In the genomic region with DNA sequence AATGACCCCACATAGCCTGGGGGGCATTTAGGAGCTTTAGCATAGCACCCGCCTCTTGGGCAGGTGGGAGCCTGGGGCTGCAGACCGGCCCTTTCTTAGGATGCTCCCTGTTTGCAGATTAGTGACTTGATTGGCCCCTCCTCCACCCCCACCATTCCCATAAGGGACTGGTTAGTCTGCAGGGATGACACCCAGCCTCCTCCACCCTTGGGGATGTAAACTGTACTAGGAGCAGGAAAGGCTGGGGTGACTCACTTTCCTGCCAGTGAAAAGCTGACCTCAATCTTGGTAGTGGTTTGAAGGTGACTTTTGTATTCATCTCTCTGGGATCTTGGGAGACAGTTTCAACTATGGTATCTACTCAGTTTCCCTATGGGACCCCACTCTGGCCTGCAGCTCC, we compare ENCODE assay signal across 12 cellular contexts. TPM values are rescaled to one million over a fixed set of nuclear protein-coding genes. Genes with fewer than 3 reads are reported as not detected.
DNase-seq lines count a peak whose midpoint lies in the region; ATAC-seq and TF ChIP-seq lines count a peak whose summit lies in the region.
"Had no signal": no experiment of that assay in that cellular context is flagged by ENCODE, and none has a peak within 500 bp of the region (broad histone marks: within the 10 kb centered on the region; RNA-seq: fewer than 3 reads in every experiment).

No MANE protein-coding gene starts in this region.

- H3K4me3 ChIP-seq in PC-3 (ENCODE audit: low read length), result no peak overlapping the region

- H3K27me3 ChIP-seq in PC-3 (ENCODE audit: low read length), result no peaks in the 10 kb centered on the region

- no peaks in the 10 kb centered on the region for H3K9me2 ChIP-seq in PC-3 (replicated peaks; ENCODE audit: low read length)

- H3K27ac ChIP-seq in PC-3 (ENCODE audit: low read length), result no peak overlapping the region

- H4K20me1 ChIP-seq in PC-3 (ENCODE audit: low read length), result no peaks in the 10 kb centered on the region

- peaks cover 7% of the 10 kb centered on the region; the same call in 1 of the 2 replicates for H3K4me1 ChIP-seq in PC-3 (ENCODE audit: insufficient read depth, low read length)

- H3F3A ChIP-seq in PC-3 (ENCODE audit: low read length, unreplicated experiment), result no peaks in the 10 kb centered on the region

- H3K36me3 ChIP-seq in PC-3 (ENCODE audit: low read depth, low read length), result no peaks in the 10 kb centered on the region

- no peak overlapping the region for H2AFZ ChIP-seq in PC-3 (ENCODE audit: low read length)

- no peaks in the 10 kb centered on the region for H3K9me3 ChIP-seq in PC-3 (ENCODE audit: low read length)

- intact Hi-C loops in PC-3 (cut with micrococcal nuclease), result no loop called here
- intact Hi-C loops in posterior vena cava (cut with DNase I), result no loop called here

- no peak overlapping the region for H3K9ac ChIP-seq in PC-3 (ENCODE audit: low read length)

- ATAC-seq in PC-3 (peak; percentile 96), esophagus mucosa (peak; percentile 36)
- ATAC-seq: activated CD8-positive, alpha-beta T cell treated with anti-CD3 and anti-CD28 coated beads for 36 hours had no signal

- H3K4me2 ChIP-seq in PC-3 (ENCODE audit: low read length), result no peak overlapping the region

- CTCF ChIA-PET in PC-3 (lab: Charles Lee), result no interaction called here

- DNase-seq in ELR (ENCODE audit: low read depth) (peak; percentile 92), PC-3 (peak; percentile 39), posterior vena cava (ENCODE audit: low spot score) (peak; percentile 31), OCI-M2 (lab: John Stamatoyannopoulos, UW; ENCODE audit: unreplicated experiment) (no peak), D341Med (ENCODE audit: low spot score) (no peak), GM20000 (ENCODE audit: low spot score) (no peak)
- no peak for DNase-seq in stimulated activated CD8-positive, alpha-beta memory T cell treated with anti-CD3 and anti-CD28 coated beads, Interleukin-4, amount 100 ng/mL, for 48 hours
- DNase-seq: activated CD8-positive, alpha-beta T cell treated with anti-CD3 and anti-CD28 coated beads for 36 hours; midbrain; NCI-H1930; stimulated activated naive CD4-positive, alpha-beta T cell had no signal

- no TSS peak for BruUV-seq in PC-3 (replicated peaks; lab: Mats Ljungman, UMichigan)

- TF ChIP-seq CTCF in PC-3 (conservative IDR thresholded peaks at IDR 0.05; ENCODE audit: low read depth, low read length), result no peak
- TF ChIP-seq CTCF in GM20000 (IDR thresholded peaks at IDR 0.05; ENCODE audit: extremely low read depth, missing control alignments), result no peak

- POLR2A ChIA-PET in PC-3 (lab: Charles Lee; ENCODE audit: unreplicated experiment), result no interaction called here

- no peaks in the 10 kb centered on the region for H3K79me2 ChIP-seq in PC-3 (ENCODE audit: low read length)

RNA-seq across cellular contexts. Expression of a gene that starts 24.2 kb away (rescaled TPM):
- total RNA-seq in PC-3 (2014; rRNA removed), result 5.8 and 6.8 TPM in 2 replicates
- total RNA-seq in esophagus mucosa, result 14.0 TPM
- total RNA-seq in posterior vena cava, result 100 to 1,000 TPM in 1 of 2 donors, 10 to 100 TPM in 1; 87.8 to 116 TPM

Comparison
In these comparisons a context has a peak if more than half of its experiments do, and no peak if none do; other contexts are left out.
1. DNase-seq: peak in ELR (single experiment), PC-3 (single experiment) and posterior vena cava (single experiment); none in stimulated activated CD8-positive, alpha-beta memory T cell treated with anti-CD3 and anti-CD28 coated beads, Interleukin-4, amount 100 ng/mL, for 48 hours (single experiment), OCI-M2 (single experiment), D341Med (single experiment) and GM20000 (single experiment).